11 cellular contexts compared by ENCODE assay signal in the genomic region with DNA sequence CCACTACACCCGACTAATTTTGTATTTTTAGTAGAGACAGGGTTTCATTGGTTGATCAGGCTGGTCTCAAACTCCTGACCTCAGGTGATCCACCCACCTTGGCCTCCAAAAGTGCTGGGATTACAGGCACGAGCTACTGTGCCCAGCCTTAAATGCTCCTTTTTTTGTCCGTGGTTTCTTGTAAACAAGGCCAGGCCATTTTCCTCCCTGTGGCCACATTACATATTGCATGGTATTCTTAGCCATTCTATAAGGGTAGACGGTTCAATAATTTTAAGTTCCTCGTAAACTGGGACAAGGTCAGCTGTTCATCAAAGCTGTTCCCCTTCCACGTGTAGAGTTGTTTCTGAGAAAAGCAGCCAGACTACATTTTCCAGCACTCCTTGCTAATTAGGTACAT. TPM values are rescaled to one million over a fixed set of nuclear protein-coding genes. Genes with fewer than 3 reads are reported as not detected.
DNase-seq lines count a peak whose midpoint lies in the region; ATAC-seq and TF ChIP-seq lines count a peak whose summit lies in the region.
"Had no signal": no experiment of that assay in that cellular context is flagged by ENCODE, and none has a peak within 500 bp of the region (broad histone marks: within the 10 kb centered on the region; RNA-seq: fewer than 3 reads in every experiment).

No MANE protein-coding gene starts in this region.

- 0 out of 2 replicates have a peak overlapping the region, but pooled peaks have one; percentile 8 for H3K27ac ChIP-seq in Panc1 (ENCODE audit: low read length)
- peak overlapping the region in 2 of 4 donors; percentile 75 to 89 for H3K27ac ChIP-seq in esophagus squamous epithelium
- H3K27ac ChIP-seq in testis = no peak overlapping the region

- CTCF ChIA-PET in Panc1 (lab: Charles Lee) = interaction anchor here (0.6 to 2.0 kb wide), 6 partner anchors 8 to 138 kb away, joined by 3 to 12 read pairs (median 4); no protein-coding TSS in a partner anchor

- 54 to 60% methylated on average over 6 of the region's 6 CpGs for WGBS in esophagus squamous epithelium, 2 donors
- 68 to 71% methylated on average over 6 of the region's 6 CpGs for WGBS in testis, 2 donors

- intact Hi-C loops in Panc1 (cut with micrococcal nuclease; ENCODE audit: unreplicated experiment) (no loop called here), esophagus squamous epithelium (cut with DNase I) (no loop called here), testis (cut with DNase I; ENCODE audit: low total_unique reads) (no loop called here)

- POLR2A ChIA-PET in Panc1 (lab: Charles Lee) = interaction anchor here (0.9 kb wide), 1 partner anchor 80 kb away, joined by 10 read pairs; no protein-coding TSS in a partner anchor

- ATAC-seq in Panc1 = peak; percentile 64; the same call in 1 of the 2 replicates
- no peak for ATAC-seq in HG03571 (IDR thresholded peaks at IDR 0.05; ENCODE audit: unreplicated experiment)
- ATAC-seq in HG03442 (IDR thresholded peaks at IDR 0.05; ENCODE audit: unreplicated experiment) = no peak

- H3K9me3 ChIP-seq in Panc1 (ENCODE audit: control insufficient read depth, insufficient read depth, low read depth, low read length) = no peaks in the 10 kb centered on the region
- no peaks in the 10 kb centered on the region for H3K9me3 ChIP-seq in esophagus squamous epithelium
- no peaks in the 10 kb centered on the region for H3K9me3 ChIP-seq in testis

- in situ Hi-C loops in Panc1 (cut with HindIII; ENCODE audit: low pct_unique_long_range_greater_than_20kb, low sequenced_read_pairs) = loop anchor here (25.0 kb wide), 1 partner anchor 92 kb away; no protein-coding TSS in a partner anchor

- H3K27me3 ChIP-seq in Panc1 (ENCODE audit: control insufficient read depth, insufficient read depth, low read length) (no peaks in the 10 kb centered on the region), esophagus squamous epithelium (no peaks in the 10 kb centered on the region), testis (no peaks in the 10 kb centered on the region)

- DNase-seq in SHP77 (lab: John Stamatoyannopoulos, UW) = peak; percentile 12 to 32
- no peak for DNase-seq in SHP77 treated with DMSO at 0.1 percent for 48 hours (lab: John Stamatoyannopoulos, UW)
- DNase-seq in Panc1 (ENCODE audit: low read depth, low spot score) = no peak
- DNase-seq in esophagus squamous epithelium (lab: John Stamatoyannopoulos, UW) = no peak
- no peak for DNase-seq in testis
- no peak for DNase-seq in NCI-H2029 treated with DMSO at 0.1 percent for 48 hours (lab: John Stamatoyannopoulos, UW)
- DNase-seq: DMS79, GOT3, NCI-H1092 had no signal

- H3K4me3 ChIP-seq in Panc1 (ENCODE audit: low read depth in 2 of 2, low read length in 2 of 2) (no peak overlapping the region), esophagus squamous epithelium (no peak overlapping the region), testis (no peak overlapping the region)

- no peak for TF ChIP-seq POLR2A in esophagus squamous epithelium (IDR thresholded peaks at IDR 0.05)
- no peak for TF ChIP-seq POLR2A in testis (IDR thresholded peaks at IDR 0.05)

- BruUV-seq in Panc1 (replicated peaks; lab: Mats Ljungman, UMichigan) = no TSS peak

- H3K36me3 ChIP-seq in Panc1 (ENCODE audit: control insufficient read depth, insufficient read depth, low read length) (no peaks in the 10 kb centered on the region), esophagus squamous epithelium (no peaks in the 10 kb centered on the region), testis (ENCODE audit: low read depth, missing control alignments) (no peaks in the 10 kb centered on the region)

- H3K4me1 ChIP-seq in Panc1 (ENCODE audit: control insufficient read depth, insufficient read depth, low read length) = peaks cover 6% of the 10 kb centered on the region
- peaks cover 0 to 23% (median 5%) of the 10 kb centered on the region in 3 donors for H3K4me1 ChIP-seq in esophagus squamous epithelium
- H3K4me1 ChIP-seq in testis = no peaks in the 10 kb centered on the region

- TF ChIP-seq CTCF in Panc1 (IDR thresholded peaks at IDR 0.05) (peak; percentile 60), esophagus squamous epithelium (IDR thresholded peaks at IDR 0.05) (peak in 4 of 6 experiments; percentile 23 to 48 (median 32)), testis (IDR thresholded peaks at IDR 0.05) (peak; percentile 37 to 40 (median 38))

RNA-seq across cellular contexts. Expression of a gene that starts 10.3 kb away (rescaled TPM):
- total RNA-seq in Panc1 (2021; ENCODE audit: unreplicated experiment) (40.2 TPM), esophagus squamous epithelium (10 to 100 TPM; 16.9 to 18.7 (median 17.9) TPM), testis (10 to 100 TPM; 20.3 to 36.2 TPM)
- 14.4 TPM for polyA plus RNA-seq in Panc1 (2012; ENCODE audit: insufficient read length)
- polyA plus RNA-seq in testis (ENCODE audit: insufficient read depth, low read depth, low replicate concordance) = 14.4 TPM

RNA-seq across cellular contexts. Expression of a gene that starts 38.4 kb away (rescaled TPM):
- total RNA-seq in Panc1 (2021; ENCODE audit: unreplicated experiment) (3.5 TPM), esophagus squamous epithelium (not detected), testis (under 1 TPM in 1 of 2 donors, not detected in 1; 0.19 TPM)
- polyA plus RNA-seq in Panc1 (2012; ENCODE audit: insufficient read length) = 1.2 TPM
- 0.70 TPM for polyA plus RNA-seq in testis (ENCODE audit: insufficient read depth, low read depth, low replicate concordance)

Comparison
In these comparisons a context has a peak if more than half of its experiments do, and no peak if none do; other contexts are left out.
1. DNase-seq: peak in SHP77 (2 of 2); none in SHP77 treated with DMSO at 0.1 percent for 48 hours (single experiment), Panc1 (single experiment), esophagus squamous epithelium (single experiment), testis (single experiment) and NCI-H2029 treated with DMSO at 0.1 percent for 48 hours (single experiment).
2. Peak in every context shown above with its lines, with median percentiles within 50 percentile points of each other: CTCF ChIP-seq.